Comparison of ENCODE assay signal across 20 cellular contexts in genomic region chr17:13822671-13823070, GRCh38.
"Had no signal": no experiment of that assay in that cellular context is flagged by ENCODE, and none has a peak within 500 bp of the region (broad histone marks: within the 10 kb centered on the region; RNA-seq: fewer than 3 reads in every experiment).

No MANE protein-coding gene starts in this region.

- H3K36me3 ChIP-seq: brain microvascular endothelial cell, cardiac muscle cell had no signal

- H3K4me3 ChIP-seq: cardiac muscle cell, SK-N-MC had no signal

- H3K27ac ChIP-seq: brain microvascular endothelial cell, cardiac muscle cell, SK-N-MC had no signal

- DNase-seq: activated CD4-positive, alpha-beta T cell treated with anti-CD3 and anti-CD28 coated beads for 4 hours; activated CD8-positive, alpha-beta memory T cell treated with anti-CD3 and anti-CD28 coated beads, Interleukin-2, amount 50 U/mL, for 4 hours; activated CD8-positive, alpha-beta T cell treated with anti-CD3 and anti-CD28 coated beads for 36 hours; activated gamma-delta T cell treated with Interleukin-2 at 50 U/mL for 16 hours; activated naive CD4-positive, alpha-beta T cell treated with anti-CD3 and anti-CD28 coated beads, Interleukin-2, amount 10 ng/mL, durations not matched to agents 7 days and 5 days; activated naive CD8-positive, alpha-beta T cell treated with anti-CD3 and anti-CD28 coated beads for 36 hours; activated T-cell treated with anti-CD3 and anti-CD28 coated beads, Interleukin-2, amount 50 U/mL, for 72 hours; brain microvascular endothelial cell; MM.1S; NCI-H1105; NCI-H1436; NCI-H1694 treated with DMSO at 0.1 percent for 48 hours; NCI-H2029 treated with DMSO at 0.1 percent for 48 hours; NCI-H345; NCI-H510A; NCI-H748 treated with DMSO at 0.1 percent for 48 hours; SIG-M5; SW 1271 had no signal

- H3K27me3 ChIP-seq: brain microvascular endothelial cell had no signal
